Comparison of ENCODE assay signal across 2 cellular contexts in the genomic region with DNA sequence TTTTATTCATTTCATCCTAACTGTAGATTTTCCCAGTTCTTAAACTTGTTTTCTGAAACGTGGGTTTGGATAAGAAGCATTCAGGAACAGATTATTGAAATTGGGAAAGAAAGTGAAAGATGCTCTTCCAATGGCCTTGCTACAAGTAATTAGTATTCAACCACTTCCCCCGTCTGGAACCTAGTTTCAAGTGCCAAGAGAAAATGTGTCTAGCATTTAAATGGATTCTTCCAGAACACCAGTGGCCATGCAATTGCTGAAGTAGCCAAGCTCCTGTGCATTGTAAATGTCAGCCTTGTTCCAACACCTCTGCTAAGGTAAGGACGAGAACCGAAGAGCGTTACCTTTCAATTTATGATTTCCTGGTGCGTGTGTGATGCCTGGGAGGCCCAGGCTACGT.
TF ChIP-seq lines count a peak whose summit lies in the region.

No MANE protein-coding gene starts in this region.

TF ChIP-seq in HepG2, 621 proteins besides CTCF, POLR2A, EP300 and RAD21:
- TF ChIP-seq, protein P1, sequence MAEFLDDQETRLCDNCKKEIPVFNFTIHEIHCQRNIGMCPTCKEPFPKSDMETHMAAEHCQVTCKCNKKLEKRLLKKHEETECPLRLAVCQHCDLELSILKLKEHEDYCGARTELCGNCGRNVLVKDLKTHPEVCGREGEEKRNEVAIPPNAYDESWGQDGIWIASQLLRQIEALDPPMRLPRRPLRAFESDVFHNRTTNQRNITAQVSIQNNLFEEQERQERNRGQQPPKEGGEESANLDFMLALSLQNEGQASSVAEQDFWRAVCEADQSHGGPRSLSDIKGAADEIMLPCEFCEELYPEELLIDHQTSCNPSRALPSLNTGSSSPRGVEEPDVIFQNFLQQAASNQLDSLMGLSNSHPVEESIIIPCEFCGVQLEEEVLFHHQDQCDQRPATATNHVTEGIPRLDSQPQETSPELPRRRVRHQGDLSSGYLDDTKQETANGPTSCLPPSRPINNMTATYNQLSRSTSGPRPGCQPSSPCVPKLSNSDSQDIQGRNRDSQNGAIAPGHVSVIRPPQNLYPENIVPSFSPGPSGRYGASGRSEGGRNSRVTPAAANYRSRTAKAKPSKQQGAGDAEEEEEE (CRISPR knock-in tag; IDR thresholded peaks at IDR 0.05; ENCODE audit: borderline replicate concordance), result no peak
- TF ChIP-seq ZNF282 (IDR thresholded peaks at IDR 0.05; ENCODE audit: partially characterized antibody), result no peak

TF ChIP-seq in GM12878, 131 proteins besides CTCF, POLR2A, EP300 and RAD21:
- TF ChIP-seq CEBPB (IDR thresholded peaks at IDR 0.05; ENCODE audit: borderline replicate concordance in 1 of 2, low read depth in 2 of 2, low read length in 2 of 2), result no peak
- no peak for TF ChIP-seq ZZZ3 (IDR thresholded peaks at IDR 0.05; ENCODE audit: control insufficient read depth, insufficient read length, low read depth)
- no peak for TF ChIP-seq TBL1XR1 (IDR thresholded peaks at IDR 0.05; ENCODE audit: low read depth, low read length)
- no peak for TF ChIP-seq ATF7 (IDR thresholded peaks at IDR 0.05; ENCODE audit: low read depth)
- no peak for TF ChIP-seq NRF1 (conservative IDR thresholded peaks at IDR 0.05; ENCODE audit: low read depth, low read length)
- TF ChIP-seq, protein P2, sequence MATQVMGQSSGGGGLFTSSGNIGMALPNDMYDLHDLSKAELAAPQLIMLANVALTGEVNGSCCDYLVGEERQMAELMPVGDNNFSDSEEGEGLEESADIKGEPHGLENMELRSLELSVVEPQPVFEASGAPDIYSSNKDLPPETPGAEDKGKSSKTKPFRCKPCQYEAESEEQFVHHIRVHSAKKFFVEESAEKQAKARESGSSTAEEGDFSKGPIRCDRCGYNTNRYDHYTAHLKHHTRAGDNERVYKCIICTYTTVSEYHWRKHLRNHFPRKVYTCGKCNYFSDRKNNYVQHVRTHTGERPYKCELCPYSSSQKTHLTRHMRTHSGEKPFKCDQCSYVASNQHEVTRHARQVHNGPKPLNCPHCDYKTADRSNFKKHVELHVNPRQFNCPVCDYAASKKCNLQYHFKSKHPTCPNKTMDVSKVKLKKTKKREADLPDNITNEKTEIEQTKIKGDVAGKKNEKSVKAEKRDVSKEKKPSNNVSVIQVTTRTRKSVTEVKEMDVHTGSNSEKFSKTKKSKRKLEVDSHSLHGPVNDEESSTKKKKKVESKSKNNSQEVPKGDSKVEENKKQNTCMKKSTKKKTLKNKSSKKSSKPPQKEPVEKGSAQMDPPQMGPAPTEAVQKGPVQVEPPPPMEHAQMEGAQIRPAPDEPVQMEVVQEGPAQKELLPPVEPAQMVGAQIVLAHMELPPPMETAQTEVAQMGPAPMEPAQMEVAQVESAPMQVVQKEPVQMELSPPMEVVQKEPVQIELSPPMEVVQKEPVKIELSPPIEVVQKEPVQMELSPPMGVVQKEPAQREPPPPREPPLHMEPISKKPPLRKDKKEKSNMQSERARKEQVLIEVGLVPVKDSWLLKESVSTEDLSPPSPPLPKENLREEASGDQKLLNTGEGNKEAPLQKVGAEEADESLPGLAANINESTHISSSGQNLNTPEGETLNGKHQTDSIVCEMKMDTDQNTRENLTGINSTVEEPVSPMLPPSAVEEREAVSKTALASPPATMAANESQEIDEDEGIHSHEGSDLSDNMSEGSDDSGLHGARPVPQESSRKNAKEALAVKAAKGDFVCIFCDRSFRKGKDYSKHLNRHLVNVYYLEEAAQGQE (IDR thresholded peaks at IDR 0.05; ENCODE audit: low read depth, low read length), result no peak
- TF ChIP-seq TARDBP (IDR thresholded peaks at IDR 0.05; ENCODE audit: borderline replicate concordance), result no peak
- no peak for TF ChIP-seq YY1 (IDR thresholded peaks at IDR 0.05; ENCODE audit: low read depth, low read length)
- no peak for TF ChIP-seq HCFC1 (IDR thresholded peaks at IDR 0.05; ENCODE audit: low read length)
- TF ChIP-seq ESRRA (IDR thresholded peaks at IDR 0.05; ENCODE audit: low read length), result no peak
- TF ChIP-seq, protein P3, sequence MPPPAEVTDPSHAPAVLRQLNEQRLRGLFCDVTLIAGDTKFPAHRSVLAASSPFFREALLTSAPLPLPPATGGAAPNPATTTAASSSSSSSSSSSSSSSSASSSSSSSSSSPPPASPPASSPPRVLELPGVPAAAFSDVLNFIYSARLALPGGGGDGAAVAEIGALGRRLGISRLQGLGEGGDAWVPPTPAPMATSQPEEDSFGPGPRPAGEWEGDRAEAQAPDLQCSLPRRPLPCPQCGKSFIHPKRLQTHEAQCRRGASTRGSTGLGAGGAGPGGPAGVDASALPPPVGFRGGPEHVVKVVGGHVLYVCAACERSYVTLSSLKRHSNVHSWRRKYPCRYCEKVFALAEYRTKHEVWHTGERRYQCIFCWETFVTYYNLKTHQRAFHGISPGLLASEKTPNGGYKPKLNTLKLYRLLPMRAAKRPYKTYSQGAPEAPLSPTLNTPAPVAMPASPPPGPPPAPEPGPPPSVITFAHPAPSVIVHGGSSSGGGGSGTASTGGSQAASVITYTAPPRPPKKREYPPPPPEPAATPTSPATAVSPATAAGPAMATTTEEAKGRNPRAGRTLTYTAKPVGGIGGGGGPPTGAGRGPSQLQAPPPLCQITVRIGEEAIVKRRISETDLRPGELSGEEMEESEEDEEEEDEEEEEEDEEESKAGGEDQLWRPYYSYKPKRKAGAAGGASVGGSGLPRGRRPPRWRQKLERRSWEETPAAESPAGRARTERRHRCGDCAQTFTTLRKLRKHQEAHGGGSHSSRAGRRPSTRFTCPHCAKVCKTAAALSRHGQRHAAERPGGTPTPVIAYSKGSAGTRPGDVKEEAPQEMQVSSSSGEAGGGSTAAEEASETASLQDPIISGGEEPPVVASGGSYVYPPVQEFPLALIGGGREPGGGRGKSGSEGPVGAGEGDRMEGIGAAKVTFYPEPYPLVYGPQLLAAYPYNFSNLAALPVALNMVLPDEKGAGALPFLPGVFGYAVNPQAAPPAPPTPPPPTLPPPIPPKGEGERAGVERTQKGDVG (CRISPR knock-in tag; IDR thresholded peaks at IDR 0.05), result no peak
- no peak for TF ChIP-seq POLR2AphosphoS2 (IDR thresholded peaks at IDR 0.05; ENCODE audit: low read depth, low read length)
- TF ChIP-seq, protein P4, sequence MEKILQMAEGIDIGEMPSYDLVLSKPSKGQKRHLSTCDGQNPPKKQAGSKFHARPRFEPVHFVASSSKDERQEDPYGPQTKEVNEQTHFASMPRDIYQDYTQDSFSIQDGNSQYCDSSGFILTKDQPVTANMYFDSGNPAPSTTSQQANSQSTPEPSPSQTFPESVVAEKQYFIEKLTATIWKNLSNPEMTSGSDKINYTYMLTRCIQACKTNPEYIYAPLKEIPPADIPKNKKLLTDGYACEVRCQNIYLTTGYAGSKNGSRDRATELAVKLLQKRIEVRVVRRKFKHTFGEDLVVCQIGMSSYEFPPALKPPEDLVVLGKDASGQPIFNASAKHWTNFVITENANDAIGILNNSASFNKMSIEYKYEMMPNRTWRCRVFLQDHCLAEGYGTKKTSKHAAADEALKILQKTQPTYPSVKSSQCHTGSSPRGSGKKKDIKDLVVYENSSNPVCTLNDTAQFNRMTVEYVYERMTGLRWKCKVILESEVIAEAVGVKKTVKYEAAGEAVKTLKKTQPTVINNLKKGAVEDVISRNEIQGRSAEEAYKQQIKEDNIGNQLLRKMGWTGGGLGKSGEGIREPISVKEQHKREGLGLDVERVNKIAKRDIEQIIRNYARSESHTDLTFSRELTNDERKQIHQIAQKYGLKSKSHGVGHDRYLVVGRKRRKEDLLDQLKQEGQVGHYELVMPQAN (conservative IDR thresholded peaks at IDR 0.05), result no peak
- TF ChIP-seq EED (IDR thresholded peaks at IDR 0.05; ENCODE audit: low read depth), result no peak
- TF ChIP-seq, protein P5, sequence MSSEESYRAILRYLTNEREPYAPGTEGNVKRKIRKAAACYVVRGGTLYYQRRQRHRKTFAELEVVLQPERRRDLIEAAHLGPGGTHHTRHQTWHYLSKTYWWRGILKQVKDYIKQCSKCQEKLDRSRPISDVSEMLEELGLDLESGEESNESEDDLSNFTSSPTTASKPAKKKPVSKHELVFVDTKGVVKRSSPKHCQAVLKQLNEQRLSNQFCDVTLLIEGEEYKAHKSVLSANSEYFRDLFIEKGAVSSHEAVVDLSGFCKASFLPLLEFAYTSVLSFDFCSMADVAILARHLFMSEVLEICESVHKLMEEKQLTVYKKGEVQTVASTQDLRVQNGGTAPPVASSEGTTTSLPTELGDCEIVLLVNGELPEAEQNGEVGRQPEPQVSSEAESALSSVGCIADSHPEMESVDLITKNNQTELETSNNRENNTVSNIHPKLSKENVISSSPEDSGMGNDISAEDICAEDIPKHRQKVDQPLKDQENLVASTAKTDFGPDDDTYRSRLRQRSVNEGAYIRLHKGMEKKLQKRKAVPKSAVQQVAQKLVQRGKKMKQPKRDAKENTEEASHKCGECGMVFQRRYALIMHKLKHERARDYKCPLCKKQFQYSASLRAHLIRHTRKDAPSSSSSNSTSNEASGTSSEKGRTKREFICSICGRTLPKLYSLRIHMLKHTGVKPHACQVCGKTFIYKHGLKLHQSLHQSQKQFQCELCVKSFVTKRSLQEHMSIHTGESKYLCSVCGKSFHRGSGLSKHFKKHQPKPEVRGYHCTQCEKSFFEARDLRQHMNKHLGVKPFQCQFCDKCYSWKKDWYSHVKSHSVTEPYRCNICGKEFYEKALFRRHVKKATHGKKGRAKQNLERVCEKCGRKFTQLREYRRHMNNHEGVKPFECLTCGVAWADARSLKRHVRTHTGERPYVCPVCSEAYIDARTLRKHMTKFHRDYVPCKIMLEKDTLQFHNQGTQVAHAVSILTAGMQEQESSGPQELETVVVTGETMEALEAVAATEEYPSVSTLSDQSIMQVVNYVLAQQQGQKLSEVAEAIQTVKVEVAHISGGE (CRISPR knock-in tag; IDR thresholded peaks at IDR 0.05), result no peak
- no peak for TF ChIP-seq BHLHE40 (IDR thresholded peaks at IDR 0.05; ENCODE audit: borderline replicate concordance in 1 of 2, low read depth in 2 of 2, low read length in 1 of 2)
- no peak for TF ChIP-seq ZSCAN29 (IDR thresholded peaks at IDR 0.05)
- TF ChIP-seq GABPA (IDR thresholded peaks at IDR 0.05; ENCODE audit: low read depth), result no peak
- TF ChIP-seq HDGF (IDR thresholded peaks at IDR 0.05), result no peak
